ENCODE assay signal across 13 cellular contexts in the genomic region with DNA sequence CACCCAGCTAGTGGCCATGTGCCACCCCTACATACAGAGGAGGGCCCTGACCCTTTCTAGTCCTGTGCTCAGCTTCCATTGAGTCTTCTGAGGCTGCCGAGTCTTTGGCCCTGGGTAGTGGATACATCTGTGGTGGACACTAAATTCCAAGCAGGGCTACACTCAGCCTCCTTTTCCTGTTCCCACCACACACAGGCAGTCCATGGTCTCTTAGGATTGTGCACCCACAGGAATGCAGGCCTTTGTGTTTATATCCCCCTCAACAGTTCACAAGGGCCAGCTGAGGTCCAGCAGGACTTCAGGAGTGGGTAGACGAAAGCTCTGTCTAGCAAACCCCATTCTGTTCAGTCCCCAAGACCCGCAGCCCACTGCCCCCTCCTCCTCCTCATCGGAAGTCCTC.
A peak's percentile ranks its signal among the peaks of the same experiment; 100 is the strongest.
DNase-seq lines count a peak whose midpoint lies in the region; ATAC-seq and TF ChIP-seq lines count a peak whose summit lies in the region.
"Had no signal": no experiment of that assay in that cellular context is flagged by ENCODE, and none has a peak within 500 bp of the region (broad histone marks: within the 10 kb centered on the region; RNA-seq: fewer than 3 reads in every experiment).

No MANE protein-coding gene starts in this region.

- peak overlapping the region; percentile 1 to 9 for H3K27ac ChIP-seq in right atrium auricular region
- H3K27ac ChIP-seq in gastroesophageal sphincter = peak overlapping the region in 3 of 4 donors; percentile 28 to 92 (median 30)
- H3K27ac ChIP-seq in uterus = peak overlapping the region; percentile 15 to 61
- H3K27ac ChIP-seq in upper lobe of right lung = no peak overlapping the region

- no peaks in the 10 kb centered on the region for H3K27me3 Mint-ChIP-seq in activated T-helper 17 cell treated with anti-CD3 and anti-CD28 coated beads, Interleukin-2, amount 50 U/mL, for 72 hours
- H3K27me3 Mint-ChIP-seq: natural killer cell treated with Interleukin-12 subunit alpha and Interleukin-12 subunit beta and Interleukin-15 and Interleukin-18, amount 100 ng/mL, for 72 hours had no signal

- TF ChIP-seq EP300 in gastroesophageal sphincter (IDR thresholded peaks at IDR 0.05) = no peak

- 42 to 65% methylated on average over 3 to 4 of the region's 4 CpGs for WGBS in gastroesophageal sphincter (ENCODE audit: low coverage in 1 of 2), 2 donors

- peaks cover 2% of the 10 kb centered on the region for H3K36me3 ChIP-seq in right atrium auricular region
- peaks cover 0 to 16% of the 10 kb centered on the region in 2 donors for H3K36me3 ChIP-seq in gastroesophageal sphincter
- H3K36me3 ChIP-seq in uterus = no peaks in the 10 kb centered on the region
- H3K36me3 ChIP-seq in upper lobe of right lung = peaks cover 9% of the 10 kb centered on the region

- no peak for DNase-seq in right atrium auricular region (ENCODE audit: low spot score)
- DNase-seq in Right ventricle myocardium superior = no peak
- DNase-seq in uterus = no peak
- no peak for DNase-seq in activated naive CD4-positive, alpha-beta T cell treated with Interleukin-2 at 50 U/mL for 16 hours
- DNase-seq in upper lobe of right lung = no peak
- DNase-seq in G401 (ENCODE audit: low spot score) = no peak
- DNase-seq: activated T-cell treated with anti-CD3 and anti-CD28 coated beads, Interleukin-2, amount 50 U/mL, for 1 hour; KBM-7; thyroid gland had no signal

- H3K9me3 Mint-ChIP-seq in activated T-helper 17 cell treated with anti-CD3 and anti-CD28 coated beads, Interleukin-2, amount 50 U/mL, for 72 hours = no peaks in the 10 kb centered on the region
- H3K9me3 Mint-ChIP-seq: natural killer cell treated with Interleukin-12 subunit alpha and Interleukin-12 subunit beta and Interleukin-15 and Interleukin-18, amount 100 ng/mL, for 72 hours; T-helper 2 cell treated with Interferon-gamma antibody and Interleukin-4, amounts not matched to agents 5 μg/mL and 100 μg/mL, for 36 hours had no signal

- intact Hi-C loops in Right ventricle myocardium superior (cut with DNase I) (loop anchor here (5.0 kb wide), 2 partner anchors 552 to 567 kb away; partner anchors contain the start of gene ADM), uterus (cut with DNase I; ENCODE audit: low total_unique reads) (loop anchor here (10.0 kb wide), 2 partner anchors 219 to 569 kb away; no protein-coding TSS in a partner anchor), upper lobe of right lung (cut with DNase I) (loop anchor here (5.0 kb wide), 1 partner anchor 552 kb away; the partner anchor contains the start of gene ADM)

- H3K27ac Mint-ChIP-seq in activated T-helper 17 cell treated with anti-CD3 and anti-CD28 coated beads, Interleukin-2, amount 50 U/mL, for 72 hours = peak overlapping the region; percentile 16
- H3K27ac Mint-ChIP-seq: T-helper 2 cell treated with Interferon-gamma antibody and Interleukin-4, amounts not matched to agents 5 μg/mL and 100 μg/mL, for 36 hours had no signal

- peaks cover 10% of the 10 kb centered on the region for H3K36me3 Mint-ChIP-seq in activated T-helper 17 cell treated with anti-CD3 and anti-CD28 coated beads, Interleukin-2, amount 50 U/mL, for 72 hours (ENCODE audit: low read depth)
- H3K36me3 Mint-ChIP-seq: natural killer cell treated with Interleukin-12 subunit alpha and Interleukin-12 subunit beta and Interleukin-15 and Interleukin-18, amount 100 ng/mL, for 72 hours had no signal

- H3K4me3 ChIP-seq in right atrium auricular region (no peak overlapping the region), gastroesophageal sphincter (no peak overlapping the region), uterus (no peak overlapping the region), upper lobe of right lung (no peak overlapping the region)
- H3K4me3 ChIP-seq: thyroid gland had no signal

- H3K9me3 ChIP-seq in right atrium auricular region (no peaks in the 10 kb centered on the region), gastroesophageal sphincter (no peaks in the 10 kb centered on the region), uterus (no peaks in the 10 kb centered on the region), upper lobe of right lung (no peaks in the 10 kb centered on the region)
- H3K9me3 ChIP-seq: thyroid gland had no signal

- H3K4me1 ChIP-seq in right atrium auricular region = peaks cover 0 to 46% of the 10 kb centered on the region in 2 donors
- peaks cover 0 to 61% (median 24%) of the 10 kb centered on the region in 3 donors for H3K4me1 ChIP-seq in gastroesophageal sphincter
- peaks cover 7 to 9% of the 10 kb centered on the region in 2 donors for H3K4me1 ChIP-seq in uterus
- peaks cover 33% of the 10 kb centered on the region for H3K4me1 ChIP-seq in upper lobe of right lung

- ATAC-seq in Right ventricle myocardium superior (ENCODE audit: poor library complexity) = no peak
- ATAC-seq in activated T-helper 17 cell treated with anti-CD3 and anti-CD28 coated beads, Interleukin-2, amount 50 U/mL, for 72 hours (replicated peaks) = no peak
- ATAC-seq in gastroesophageal sphincter = no peak
- no peak for ATAC-seq in upper lobe of right lung
- ATAC-seq: natural killer cell treated with Interleukin-12 subunit alpha and Interleukin-12 subunit beta and Interleukin-15 and Interleukin-18, amount 100 ng/mL, for 72 hours had no signal

- in situ Hi-C loops in G401 (cut with HindIII; ENCODE audit: low sequenced_read_pairs) = no loop called here

- H3K4me1 Mint-ChIP-seq in activated T-helper 17 cell treated with anti-CD3 and anti-CD28 coated beads, Interleukin-2, amount 50 U/mL, for 72 hours = peaks cover 21% of the 10 kb centered on the region

- H3K27me3 ChIP-seq in right atrium auricular region = no peaks in the 10 kb centered on the region
- no peaks in the 10 kb centered on the region for H3K27me3 ChIP-seq in gastroesophageal sphincter
- H3K27me3 ChIP-seq in uterus = no peaks in the 10 kb centered on the region
- H3K27me3 ChIP-seq in upper lobe of right lung = no peaks in the 10 kb centered on the region
- H3K27me3 ChIP-seq: thyroid gland had no signal

- no peak overlapping the region for H3K4me3 Mint-ChIP-seq in activated T-helper 17 cell treated with anti-CD3 and anti-CD28 coated beads, Interleukin-2, amount 50 U/mL, for 72 hours
- H3K4me3 Mint-ChIP-seq: natural killer cell treated with Interleukin-12 subunit alpha and Interleukin-12 subunit beta and Interleukin-15 and Interleukin-18, amount 100 ng/mL, for 72 hours; T-helper 2 cell treated with Interferon-gamma antibody and Interleukin-4, amounts not matched to agents 5 μg/mL and 100 μg/mL, for 36 hours had no signal

- no peak for TF ChIP-seq POLR2A in gastroesophageal sphincter (IDR thresholded peaks at IDR 0.05)
- no peak for TF ChIP-seq POLR2A in uterus (IDR thresholded peaks at IDR 0.05)

- no peak for TF ChIP-seq CTCF in right atrium auricular region (IDR thresholded peaks at IDR 0.05)
- no peak for TF ChIP-seq CTCF in gastroesophageal sphincter (IDR thresholded peaks at IDR 0.05)
- TF ChIP-seq CTCF in uterus (IDR thresholded peaks at IDR 0.05) = no peak
- TF ChIP-seq CTCF in upper lobe of right lung (IDR thresholded peaks at IDR 0.05) = no peak
